Comparison of ENCODE assay signal across 1 cellular context in the genomic region with DNA sequence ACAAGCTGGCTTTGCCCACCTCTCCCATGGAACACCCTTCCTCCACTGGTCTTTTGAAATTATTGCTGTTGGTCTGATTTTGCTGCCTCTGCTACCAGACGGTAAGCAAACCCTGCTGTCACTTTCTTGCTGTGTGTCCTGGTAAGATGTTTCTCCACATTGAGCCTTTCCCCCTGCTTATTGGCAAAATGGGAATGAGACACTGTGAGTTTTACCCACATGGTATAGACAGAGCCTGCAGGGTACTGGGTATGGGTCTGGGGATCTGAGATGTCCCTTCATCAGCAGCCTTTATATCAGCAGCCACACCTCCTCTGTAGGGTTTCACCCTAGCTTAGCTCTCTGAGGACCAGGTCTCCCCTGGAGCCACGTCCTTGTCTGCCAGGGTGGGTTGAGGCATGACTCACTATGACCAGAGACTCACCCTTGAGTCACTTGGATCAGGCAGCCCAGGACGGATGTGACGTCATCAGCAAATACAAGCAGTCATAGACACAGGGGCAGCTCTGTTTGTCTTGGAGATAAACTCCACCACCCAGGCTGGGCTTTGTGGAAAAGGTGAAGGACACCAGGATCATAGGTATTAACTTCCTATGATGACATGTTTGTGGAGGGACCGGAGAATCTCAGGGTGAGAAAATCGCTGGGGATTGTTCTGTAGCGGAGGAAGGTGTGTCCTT.
A peak's percentile ranks its signal among the peaks of the same experiment; 100 is the strongest.
TF ChIP-seq lines count a peak whose summit lies in the region.

No MANE protein-coding gene starts in this region.

TF ChIP-seq in HEK293, 187 proteins besides CTCF, POLR2A, EP300 and RAD21 (continued from another document):
- TF ChIP-seq, protein P1, sequence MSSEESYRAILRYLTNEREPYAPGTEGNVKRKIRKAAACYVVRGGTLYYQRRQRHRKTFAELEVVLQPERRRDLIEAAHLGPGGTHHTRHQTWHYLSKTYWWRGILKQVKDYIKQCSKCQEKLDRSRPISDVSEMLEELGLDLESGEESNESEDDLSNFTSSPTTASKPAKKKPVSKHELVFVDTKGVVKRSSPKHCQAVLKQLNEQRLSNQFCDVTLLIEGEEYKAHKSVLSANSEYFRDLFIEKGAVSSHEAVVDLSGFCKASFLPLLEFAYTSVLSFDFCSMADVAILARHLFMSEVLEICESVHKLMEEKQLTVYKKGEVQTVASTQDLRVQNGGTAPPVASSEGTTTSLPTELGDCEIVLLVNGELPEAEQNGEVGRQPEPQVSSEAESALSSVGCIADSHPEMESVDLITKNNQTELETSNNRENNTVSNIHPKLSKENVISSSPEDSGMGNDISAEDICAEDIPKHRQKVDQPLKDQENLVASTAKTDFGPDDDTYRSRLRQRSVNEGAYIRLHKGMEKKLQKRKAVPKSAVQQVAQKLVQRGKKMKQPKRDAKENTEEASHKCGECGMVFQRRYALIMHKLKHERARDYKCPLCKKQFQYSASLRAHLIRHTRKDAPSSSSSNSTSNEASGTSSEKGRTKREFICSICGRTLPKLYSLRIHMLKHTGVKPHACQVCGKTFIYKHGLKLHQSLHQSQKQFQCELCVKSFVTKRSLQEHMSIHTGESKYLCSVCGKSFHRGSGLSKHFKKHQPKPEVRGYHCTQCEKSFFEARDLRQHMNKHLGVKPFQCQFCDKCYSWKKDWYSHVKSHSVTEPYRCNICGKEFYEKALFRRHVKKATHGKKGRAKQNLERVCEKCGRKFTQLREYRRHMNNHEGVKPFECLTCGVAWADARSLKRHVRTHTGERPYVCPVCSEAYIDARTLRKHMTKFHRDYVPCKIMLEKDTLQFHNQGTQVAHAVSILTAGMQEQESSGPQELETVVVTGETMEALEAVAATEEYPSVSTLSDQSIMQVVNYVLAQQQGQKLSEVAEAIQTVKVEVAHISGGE (tag by site-specific recombination; conservative IDR thresholded peaks at IDR 0.05; ENCODE audit: low read depth) = no peak
- TF ChIP-seq, protein P2, sequence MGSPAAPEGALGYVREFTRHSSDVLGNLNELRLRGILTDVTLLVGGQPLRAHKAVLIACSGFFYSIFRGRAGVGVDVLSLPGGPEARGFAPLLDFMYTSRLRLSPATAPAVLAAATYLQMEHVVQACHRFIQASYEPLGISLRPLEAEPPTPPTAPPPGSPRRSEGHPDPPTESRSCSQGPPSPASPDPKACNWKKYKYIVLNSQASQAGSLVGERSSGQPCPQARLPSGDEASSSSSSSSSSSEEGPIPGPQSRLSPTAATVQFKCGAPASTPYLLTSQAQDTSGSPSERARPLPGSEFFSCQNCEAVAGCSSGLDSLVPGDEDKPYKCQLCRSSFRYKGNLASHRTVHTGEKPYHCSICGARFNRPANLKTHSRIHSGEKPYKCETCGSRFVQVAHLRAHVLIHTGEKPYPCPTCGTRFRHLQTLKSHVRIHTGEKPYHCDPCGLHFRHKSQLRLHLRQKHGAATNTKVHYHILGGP (tag by site-specific recombination; IDR thresholded peaks at IDR 0.05) = no peak
- TF ChIP-seq KLF8 (tag by site-specific recombination; IDR thresholded peaks at IDR 0.05) = 0 out of 2 replicates have a peak, but pooled peaks have one; percentile 39
- no peak for TF ChIP-seq ELK4 (IDR thresholded peaks at IDR 0.05; ENCODE audit: borderline replicate concordance, low read depth, low read length)
- TF ChIP-seq SP7 (tag by site-specific recombination; IDR thresholded peaks at IDR 0.05) = peak; percentile 69; the same call in 1 of the 2 replicates
- TF ChIP-seq GLIS2 (tag by site-specific recombination; IDR thresholded peaks at IDR 0.05) = 0 out of 2 replicates have a peak, but pooled peaks have one; percentile 39
- TF ChIP-seq ZFP37 (tag by site-specific recombination; IDR thresholded peaks at IDR 0.05) = no peak
- TF ChIP-seq KLF9 (tag by site-specific recombination; IDR thresholded peaks at IDR 0.05; ENCODE audit: low read depth) = no peak
- peak; percentile 34; the same call in 1 of the 2 replicates for TF ChIP-seq ZNF366 (tag by site-specific recombination; conservative IDR thresholded peaks at IDR 0.05)
- no peak for TF ChIP-seq SALL2 (tag by site-specific recombination; IDR thresholded peaks at IDR 0.05; ENCODE audit: borderline replicate concordance)
- no peak for TF ChIP-seq ZIC2 (tag by site-specific recombination; IDR thresholded peaks at IDR 0.05)
- TF ChIP-seq, protein P3, sequence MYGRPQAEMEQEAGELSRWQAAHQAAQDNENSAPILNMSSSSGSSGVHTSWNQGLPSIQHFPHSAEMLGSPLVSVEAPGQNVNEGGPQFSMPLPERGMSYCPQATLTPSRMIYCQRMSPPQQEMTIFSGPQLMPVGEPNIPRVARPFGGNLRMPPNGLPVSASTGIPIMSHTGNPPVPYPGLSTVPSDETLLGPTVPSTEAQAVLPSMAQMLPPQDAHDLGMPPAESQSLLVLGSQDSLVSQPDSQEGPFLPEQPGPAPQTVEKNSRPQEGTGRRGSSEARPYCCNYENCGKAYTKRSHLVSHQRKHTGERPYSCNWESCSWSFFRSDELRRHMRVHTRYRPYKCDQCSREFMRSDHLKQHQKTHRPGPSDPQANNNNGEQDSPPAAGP (tag by site-specific recombination; IDR thresholded peaks at IDR 0.05) = peak; percentile 99
- no peak for TF ChIP-seq MEIS1 (CRISPR knock-in tag; IDR thresholded peaks at IDR 0.05; ENCODE audit: borderline replicate concordance)
- no peak for TF ChIP-seq ZNF221 (tag by site-specific recombination; IDR thresholded peaks at IDR 0.05; ENCODE audit: borderline replicate concordance)
- TF ChIP-seq, protein P4, sequence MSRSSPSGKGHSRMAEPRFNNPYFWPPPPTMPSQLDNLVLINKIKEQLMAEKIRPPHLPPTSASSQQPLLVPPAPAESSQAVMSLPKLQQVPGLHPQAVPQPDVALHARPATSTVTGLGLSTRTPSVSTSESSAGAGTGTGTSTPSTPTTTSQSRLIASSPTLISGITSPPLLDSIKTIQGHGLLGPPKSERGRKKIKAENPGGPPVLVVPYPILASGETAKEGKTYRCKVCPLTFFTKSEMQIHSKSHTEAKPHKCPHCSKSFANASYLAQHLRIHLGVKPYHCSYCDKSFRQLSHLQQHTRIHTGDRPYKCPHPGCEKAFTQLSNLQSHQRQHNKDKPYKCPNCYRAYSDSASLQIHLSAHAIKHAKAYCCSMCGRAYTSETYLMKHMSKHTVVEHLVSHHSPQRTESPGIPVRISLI (tag by site-specific recombination; IDR thresholded peaks at IDR 0.05) = no peak
- no peak for TF ChIP-seq ZNF132 (tag by site-specific recombination; IDR thresholded peaks at IDR 0.05; ENCODE audit: borderline replicate concordance)
- TF ChIP-seq ZBTB8A (tag by site-specific recombination; IDR thresholded peaks at IDR 0.05) = no peak
- TF ChIP-seq ZFP41 (tag by site-specific recombination; IDR thresholded peaks at IDR 0.05; ENCODE audit: borderline replicate concordance) = no peak
- peak; percentile 97 for TF ChIP-seq ZNF629 (tag by site-specific recombination; IDR thresholded peaks at IDR 0.05)
- TF ChIP-seq ZNF544 (tag by site-specific recombination; IDR thresholded peaks at IDR 0.05) = no peak
- no peak for TF ChIP-seq GLI2 (tag by site-specific recombination; IDR thresholded peaks at IDR 0.05; ENCODE audit: borderline replicate concordance, low read depth)
- peak; percentile 60; the same call in 1 of the 2 replicates for TF ChIP-seq HIC1 (tag by site-specific recombination; IDR thresholded peaks at IDR 0.05)
- no peak for TF ChIP-seq ZNF701 (tag by site-specific recombination; IDR thresholded peaks at IDR 0.05)
- TF ChIP-seq ZNF529 (tag by site-specific recombination; IDR thresholded peaks at IDR 0.05; ENCODE audit: insufficient replicate concordance) = no peak
- peak; percentile 58; the same call in 1 of the 2 replicates for TF ChIP-seq ZNF639 (tag by site-specific recombination; IDR thresholded peaks at IDR 0.05)
- peak; percentile 92 for TF ChIP-seq ZBTB21 (tag by site-specific recombination; IDR thresholded peaks at IDR 0.05)
- no peak for TF ChIP-seq SETDB1 (IDR thresholded peaks at IDR 0.05; ENCODE audit: insufficient read length, low read length)
- TF ChIP-seq, protein P5, sequence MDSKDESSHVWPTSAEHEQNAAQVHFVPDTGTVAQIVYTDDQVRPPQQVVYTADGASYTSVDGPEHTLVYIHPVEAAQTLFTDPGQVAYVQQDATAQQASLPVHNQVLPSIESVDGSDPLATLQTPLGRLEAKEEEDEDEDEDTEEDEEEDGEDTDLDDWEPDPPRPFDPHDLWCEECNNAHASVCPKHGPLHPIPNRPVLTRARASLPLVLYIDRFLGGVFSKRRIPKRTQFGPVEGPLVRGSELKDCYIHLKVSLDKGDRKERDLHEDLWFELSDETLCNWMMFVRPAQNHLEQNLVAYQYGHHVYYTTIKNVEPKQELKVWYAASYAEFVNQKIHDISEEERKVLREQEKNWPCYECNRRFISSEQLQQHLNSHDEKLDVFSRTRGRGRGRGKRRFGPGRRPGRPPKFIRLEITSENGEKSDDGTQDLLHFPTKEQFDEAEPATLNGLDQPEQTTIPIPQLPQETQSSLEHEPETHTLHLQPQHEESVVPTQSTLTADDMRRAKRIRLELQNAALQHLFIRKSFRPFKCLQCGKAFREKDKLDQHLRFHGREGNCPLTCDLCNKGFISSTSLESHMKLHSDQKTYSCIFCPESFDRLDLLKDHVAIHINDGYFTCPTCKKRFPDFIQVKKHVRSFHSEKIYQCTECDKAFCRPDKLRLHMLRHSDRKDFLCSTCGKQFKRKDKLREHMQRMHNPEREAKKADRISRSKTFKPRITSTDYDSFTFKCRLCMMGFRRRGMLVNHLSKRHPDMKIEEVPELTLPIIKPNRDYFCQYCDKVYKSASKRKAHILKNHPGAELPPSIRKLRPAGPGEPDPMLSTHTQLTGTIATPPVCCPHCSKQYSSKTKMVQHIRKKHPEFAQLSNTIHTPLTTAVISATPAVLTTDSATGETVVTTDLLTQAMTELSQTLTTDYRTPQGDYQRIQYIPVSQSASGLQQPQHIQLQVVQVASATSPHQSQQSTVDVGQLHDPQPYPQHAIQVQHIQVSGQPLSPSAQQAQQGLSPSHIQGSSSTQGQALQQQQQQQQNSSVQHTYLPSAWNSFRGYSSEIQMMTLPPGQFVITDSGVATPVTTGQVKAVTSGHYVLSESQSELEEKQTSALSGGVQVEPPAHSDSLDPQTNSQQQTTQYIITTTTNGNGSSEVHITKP (tag by site-specific recombination; IDR thresholded peaks at IDR 0.05) = peak; percentile 74
- no peak for TF ChIP-seq ZFHX2 (tag by site-specific recombination; conservative IDR thresholded peaks at IDR 0.05)
- TF ChIP-seq ZBTB48 (tag by site-specific recombination; IDR thresholded peaks at IDR 0.05) = no peak
- no peak for TF ChIP-seq ZNF114 (tag by site-specific recombination; IDR thresholded peaks at IDR 0.05)
- TF ChIP-seq, protein P6, sequence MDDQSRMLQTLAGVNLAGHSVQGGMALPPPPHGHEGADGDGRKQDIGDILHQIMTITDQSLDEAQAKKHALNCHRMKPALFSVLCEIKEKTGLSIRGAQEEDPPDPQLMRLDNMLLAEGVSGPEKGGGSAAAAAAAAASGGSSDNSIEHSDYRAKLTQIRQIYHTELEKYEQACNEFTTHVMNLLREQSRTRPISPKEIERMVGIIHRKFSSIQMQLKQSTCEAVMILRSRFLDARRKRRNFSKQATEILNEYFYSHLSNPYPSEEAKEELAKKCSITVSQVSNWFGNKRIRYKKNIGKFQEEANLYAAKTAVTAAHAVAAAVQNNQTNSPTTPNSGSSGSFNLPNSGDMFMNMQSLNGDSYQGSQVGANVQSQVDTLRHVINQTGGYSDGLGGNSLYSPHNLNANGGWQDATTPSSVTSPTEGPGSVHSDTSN (CRISPR knock-in tag; IDR thresholded peaks at IDR 0.05) = no peak
- TF ChIP-seq ZNF776 (tag by site-specific recombination; IDR thresholded peaks at IDR 0.05; ENCODE audit: borderline replicate concordance) = no peak
- peak; percentile 74 for TF ChIP-seq GLIS1 (tag by site-specific recombination; IDR thresholded peaks at IDR 0.05)
- no peak for TF ChIP-seq ZNF623 (tag by site-specific recombination; IDR thresholded peaks at IDR 0.05)
- no peak for TF ChIP-seq ZNF112 (tag by site-specific recombination; IDR thresholded peaks at IDR 0.05)
- TF ChIP-seq IKZF3 (tag by site-specific recombination; IDR thresholded peaks at IDR 0.05) = no peak
- 0 out of 2 replicates have a peak, but pooled peaks have one; percentile 43 for TF ChIP-seq ZEB2 (tag by site-specific recombination; IDR thresholded peaks at IDR 0.05)
- TF ChIP-seq ZXDB (tag by site-specific recombination; IDR thresholded peaks at IDR 0.05) = no peak
- no peak for TF ChIP-seq ZNF394 (tag by site-specific recombination; IDR thresholded peaks at IDR 0.05; ENCODE audit: borderline replicate concordance)
- TF ChIP-seq ZNF19 (tag by site-specific recombination; IDR thresholded peaks at IDR 0.05; ENCODE audit: low read depth) = no peak
- TF ChIP-seq ZNF626 (tag by site-specific recombination; IDR thresholded peaks at IDR 0.05) = no peak
